In the genomic region with DNA sequence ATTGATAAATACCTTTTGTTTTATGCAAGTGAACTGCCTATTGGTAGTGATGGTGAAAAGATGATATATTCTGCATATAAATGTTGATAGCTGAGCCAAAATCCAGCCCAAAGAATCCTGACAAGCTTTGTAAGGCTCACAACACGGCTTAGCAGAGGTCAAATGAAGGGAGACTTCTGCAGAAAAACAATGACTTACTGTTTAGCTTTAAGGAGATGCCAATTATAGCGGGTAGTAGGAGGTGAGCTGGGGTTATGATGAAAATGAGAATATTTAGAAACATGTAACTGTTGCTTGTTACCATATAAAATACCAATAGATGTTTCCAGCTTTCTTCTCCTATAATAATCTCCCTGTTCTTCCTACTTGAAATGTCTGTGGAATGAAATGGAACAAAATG, we compare ENCODE assay signal across 1 cellular context.
TF ChIP-seq lines count a peak whose summit lies in the region.

No MANE protein-coding gene starts in this region.

TF ChIP-seq in liver, 16 proteins besides CTCF, POLR2A, EP300 and RAD21 (continued from another document):
- TF ChIP-seq, protein P1, sequence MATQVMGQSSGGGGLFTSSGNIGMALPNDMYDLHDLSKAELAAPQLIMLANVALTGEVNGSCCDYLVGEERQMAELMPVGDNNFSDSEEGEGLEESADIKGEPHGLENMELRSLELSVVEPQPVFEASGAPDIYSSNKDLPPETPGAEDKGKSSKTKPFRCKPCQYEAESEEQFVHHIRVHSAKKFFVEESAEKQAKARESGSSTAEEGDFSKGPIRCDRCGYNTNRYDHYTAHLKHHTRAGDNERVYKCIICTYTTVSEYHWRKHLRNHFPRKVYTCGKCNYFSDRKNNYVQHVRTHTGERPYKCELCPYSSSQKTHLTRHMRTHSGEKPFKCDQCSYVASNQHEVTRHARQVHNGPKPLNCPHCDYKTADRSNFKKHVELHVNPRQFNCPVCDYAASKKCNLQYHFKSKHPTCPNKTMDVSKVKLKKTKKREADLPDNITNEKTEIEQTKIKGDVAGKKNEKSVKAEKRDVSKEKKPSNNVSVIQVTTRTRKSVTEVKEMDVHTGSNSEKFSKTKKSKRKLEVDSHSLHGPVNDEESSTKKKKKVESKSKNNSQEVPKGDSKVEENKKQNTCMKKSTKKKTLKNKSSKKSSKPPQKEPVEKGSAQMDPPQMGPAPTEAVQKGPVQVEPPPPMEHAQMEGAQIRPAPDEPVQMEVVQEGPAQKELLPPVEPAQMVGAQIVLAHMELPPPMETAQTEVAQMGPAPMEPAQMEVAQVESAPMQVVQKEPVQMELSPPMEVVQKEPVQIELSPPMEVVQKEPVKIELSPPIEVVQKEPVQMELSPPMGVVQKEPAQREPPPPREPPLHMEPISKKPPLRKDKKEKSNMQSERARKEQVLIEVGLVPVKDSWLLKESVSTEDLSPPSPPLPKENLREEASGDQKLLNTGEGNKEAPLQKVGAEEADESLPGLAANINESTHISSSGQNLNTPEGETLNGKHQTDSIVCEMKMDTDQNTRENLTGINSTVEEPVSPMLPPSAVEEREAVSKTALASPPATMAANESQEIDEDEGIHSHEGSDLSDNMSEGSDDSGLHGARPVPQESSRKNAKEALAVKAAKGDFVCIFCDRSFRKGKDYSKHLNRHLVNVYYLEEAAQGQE (IDR thresholded peaks at IDR 0.05), result no peak
- TF ChIP-seq FOXA2 (IDR thresholded peaks at IDR 0.05), result no peak
- TF ChIP-seq ATF3 (IDR thresholded peaks at IDR 0.05), result no peak
- no peak for TF ChIP-seq JUND (IDR thresholded peaks at IDR 0.05)
- TF ChIP-seq, protein P2, sequence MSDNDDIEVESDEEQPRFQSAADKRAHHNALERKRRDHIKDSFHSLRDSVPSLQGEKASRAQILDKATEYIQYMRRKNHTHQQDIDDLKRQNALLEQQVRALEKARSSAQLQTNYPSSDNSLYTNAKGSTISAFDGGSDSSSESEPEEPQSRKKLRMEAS (IDR thresholded peaks at IDR 0.05), result no peak
